Comparison of ENCODE assay signal across 20 cellular contexts in the genomic region with DNA sequence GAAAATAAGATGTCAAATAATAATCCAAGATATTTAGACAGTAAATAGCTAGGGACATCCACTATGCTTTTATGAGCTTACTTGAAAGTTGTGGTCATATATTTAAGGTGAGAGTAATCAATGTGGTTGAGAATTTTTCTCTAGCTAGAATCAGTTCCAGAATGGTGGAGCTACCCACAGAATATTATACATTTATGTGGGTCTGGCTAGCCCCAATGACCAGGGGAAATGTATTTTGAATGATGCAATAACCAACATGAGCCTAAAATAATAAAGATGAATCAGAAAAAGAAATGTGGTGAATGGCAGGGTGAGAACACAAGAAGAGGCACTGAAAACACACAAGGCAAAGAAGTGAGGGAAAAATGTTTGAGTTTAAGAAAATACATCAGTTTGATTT.
"Had no signal": no experiment of that assay in that cellular context is flagged by ENCODE, and none has a peak within 500 bp of the region (broad histone marks: within the 10 kb centered on the region; RNA-seq: fewer than 3 reads in every experiment).

No MANE protein-coding gene starts in this region.

- H3K4me1 ChIP-seq: esophagus muscularis mucosa, upper lobe of right lung had no signal

- DNase-seq: activated B cell treated with CpG ODN at 0.5 μM for 24 hours; activated CD4-positive, alpha-beta memory T cell treated with anti-CD3 and anti-CD28 coated beads, Interleukin-2, amount 10 ng/mL, durations not matched to agents 7 days and 5 days; activated CD4-positive, alpha-beta T cell treated with anti-CD3 and anti-CD28 coated beads for 4 hours; activated naive CD4-positive, alpha-beta T cell treated with anti-CD3 and anti-CD28 coated beads, Interleukin-2, amount 10 ng/mL, durations not matched to agents 7 days and 5 days; activated naive CD8-positive, alpha-beta T cell treated with anti-CD3 and anti-CD28 coated beads, Interleukin-2, amount 50 U/mL, for 24 hours; activated T-cell treated with anti-CD3 and anti-CD28 coated beads, Interleukin-2, amount 50 U/mL, for 24 hours; anterior cingulate cortex; dermis blood vessel endothelial cell; effector memory CD4-positive, alpha-beta T cell; hippocampal formation; nucleus accumbens; stimulated activated naive B cell treated with anti-CD40 and anti-IgM and Interleukin-4, amounts not matched to agents 10 μg/mL and 1 μg/mL and 100 μg/mL, for 72 hours; T-helper 9 cell; upper lobe of right lung had no signal

- FAIRE-seq: endothelial cell of umbilical vein, keratinocyte had no signal

- H3K36me3 ChIP-seq: cardiac muscle cell, esophagus muscularis mucosa, upper lobe of right lung had no signal

- H3K9me3 ChIP-seq: upper lobe of right lung had no signal

- ATAC-seq: activated naive CD8-positive, alpha-beta T cell treated with anti-CD3 and anti-CD28 coated beads, Interleukin-2, amount 50 U/mL, for 24 hours; left lobe of liver; stimulated activated naive B cell treated with anti-CD40 and anti-IgM and Interleukin-4, amounts not matched to agents 10 μg/mL and 1 μg/mL and 100 μg/mL, for 72 hours; upper lobe of right lung had no signal

- H3K4me3 ChIP-seq: cardiac muscle cell, esophagus muscularis mucosa, lung, upper lobe of right lung had no signal

- H3K27me3 ChIP-seq: cardiac muscle cell, esophagus muscularis mucosa, upper lobe of right lung had no signal

- H3K27ac ChIP-seq: cardiac muscle cell, esophagus muscularis mucosa, upper lobe of right lung had no signal
